In the genomic region with DNA sequence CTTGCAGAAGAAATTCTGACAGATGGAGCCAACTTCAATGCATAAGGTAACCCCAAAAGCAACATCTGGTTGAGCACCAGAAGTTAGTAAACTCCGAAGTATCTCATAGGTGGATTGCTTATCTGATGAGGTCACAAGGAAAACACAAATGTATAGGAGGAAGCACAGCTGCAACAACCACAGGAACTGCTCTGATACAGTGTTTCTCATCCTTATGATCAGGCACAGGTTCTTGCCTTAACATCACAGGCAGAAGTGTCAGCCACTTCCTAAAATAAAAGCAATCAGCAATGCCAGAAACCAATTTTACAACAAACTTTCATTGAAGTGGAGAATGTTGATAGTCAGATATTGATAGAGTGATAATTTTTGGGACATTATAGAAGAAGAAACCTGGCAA, we compare ENCODE assay signal across 35 cellular contexts.
"Had no signal": no experiment of that assay in that cellular context is flagged by ENCODE, and none has a peak within 500 bp of the region (broad histone marks: within the 10 kb centered on the region; RNA-seq: fewer than 3 reads in every experiment).

No MANE protein-coding gene starts in this region.

- H3K27me3 ChIP-seq: MG63 had no signal

- H3K4me3 ChIP-seq: MG63 had no signal

- H3K36me3 ChIP-seq: MG63 had no signal

- H3K9me3 ChIP-seq: MG63 had no signal

- DNase-seq: Karpas-422, MG63, MM.1S, MV-4-11, NCI-H1048, NCI-H1092, NCI-H1092 treated with DMSO at 0.1 percent for 48 hours, NCI-H1105, NCI-H1105 treated with DMSO at 0.1 percent for 48 hours, NCI-H1417, NCI-H1417 treated with DMSO at 0.1 percent for 48 hours, NCI-H1436, NCI-H1436 treated with DMSO at 0.1 percent for 48 hours, NCI-H146, NCI-H1694, NCI-H1694 treated with DMSO at 0.1 percent for 48 hours, NCI-H187, NCI-H187 treated with DMSO at 0.1 percent for 48 hours, NCI-H1930, NCI-H2029, NCI-H2029 treated with DMSO at 0.1 percent for 48 hours, NCI-H2081, NCI-H2081 treated with DMSO at 0.1 percent for 48 hours, NCI-H2107, NCI-H2171, NCI-H2171 treated with DMSO at 0.1 percent for 48 hours, NCI-H2227 treated with DMSO at 0.1 percent for 48 hours, NCI-H226, NCI-H345, NCI-H446, NCI-H446 treated with DMSO at 0.1 percent for 48 hours, NCI-H510A, NCI-H510A treated with DMSO at 0.1 percent for 48 hours, NCI-H524, NCI-H524 treated with DMSO at 0.1 percent for 48 hours had no signal
